Comparison of ENCODE assay signal across 8 cellular contexts in genomic region chr2:174337337-174338154, GRCh38. TPM values are rescaled to one million over a fixed set of nuclear protein-coding genes. Genes with fewer than 3 reads are reported as not detected.
DNase-seq lines count a peak whose midpoint lies in the region; ATAC-seq and FAIRE-seq lines count a peak whose summit lies in the region.

No MANE protein-coding gene starts in this region.

- H3K4me3 ChIP-seq in right cardiac atrium (ENCODE audit: low read length) (peak overlapping the region; percentile 5), subcutaneous abdominal adipose tissue (ENCODE audit: low read depth in 1 of 5, low read length in 5 of 5) (peak overlapping the region in 4 of 5 donors; percentile 42 to 67 (median 54))

- FAIRE-seq in GM19239 (lab: Jason Lieb, UNC), result no peak

- no peaks in the 10 kb centered on the region for H3K4me1 ChIP-seq in right cardiac atrium (ENCODE audit: control insufficient read depth, insufficient read depth, low read length)
- peaks cover 0 to 67% (median 62%) of the 10 kb centered on the region in 5 donors for H3K4me1 ChIP-seq in subcutaneous abdominal adipose tissue (ENCODE audit: control insufficient read depth in 5 of 5, insufficient read depth in 5 of 5, low read length in 5 of 5)

- DNase-seq in NCI-H748 (lab: John Stamatoyannopoulos, UW; ENCODE audit: unreplicated experiment) (peak; percentile 77), NCI-H748 treated with DMSO at 0.1 percent for 48 hours (lab: John Stamatoyannopoulos, UW) (no peak), right cardiac atrium (peak in 1 of 3 donors; percentile 37), NCI-H2107 (lab: John Stamatoyannopoulos, UW) (no peak), GM19239 (ENCODE audit: insufficient read length, low spot score) (no peak)
- peak; percentile 71 for DNase-seq in activated CD8-positive, alpha-beta memory T cell treated with anti-CD3 and anti-CD28 coated beads for 24 hours

- no peaks in the 10 kb centered on the region for H3K9me3 ChIP-seq in right cardiac atrium (ENCODE audit: control insufficient read depth, low read length)
- H3K9me3 ChIP-seq in subcutaneous abdominal adipose tissue (ENCODE audit: control insufficient read depth in 5 of 5, low read length in 5 of 5), result no peaks in the 10 kb centered on the region

- no peak overlapping the region for H3K27ac ChIP-seq in right cardiac atrium (ENCODE audit: low read length)
- no peak overlapping the region for H3K27ac ChIP-seq in subcutaneous abdominal adipose tissue (ENCODE audit: low read depth, low read length)

- intact Hi-C loops in right cardiac atrium (cut with DNase I), result no loop called here

- H3K27me3 ChIP-seq in right cardiac atrium (ENCODE audit: control insufficient read depth, insufficient read depth) (no peaks in the 10 kb centered on the region), subcutaneous abdominal adipose tissue (ENCODE audit: control insufficient read depth in 5 of 5, insufficient read depth in 4 of 5, low read length in 5 of 5) (peaks cover 49 to 88% (median 81%) of the 10 kb centered on the region in 5 donors)

- H3K36me3 ChIP-seq in subcutaneous abdominal adipose tissue (ENCODE audit: control insufficient read depth in 5 of 5, insufficient read depth in 5 of 5, low read length in 5 of 5), result no peaks in the 10 kb centered on the region

- peak overlapping the region in 2 of 5 donors; percentile 23 to 35 for H3K9ac ChIP-seq in subcutaneous abdominal adipose tissue (ENCODE audit: low read length in 5 of 5)

- 3% methylated on average over 74 of the region's 74 CpGs for WGBS in right cardiac atrium

- ATAC-seq in HG03066 (IDR thresholded peaks at IDR 0.05; ENCODE audit: low read depth, unreplicated experiment) (peak; percentile 17), right cardiac atrium (no peak)

RNA-seq across cellular contexts. Expression of gene SP9, which starts 2.8 kb away (rescaled TPM):
- total RNA-seq in right cardiac atrium, result not detected
- not detected for polyA plus RNA-seq in right cardiac atrium

RNA-seq across cellular contexts. Expression of gene SCRN3, which starts 58.0 kb away (rescaled TPM):
- 10 to 100 TPM; 30.5 to 35.6 (median 34.7) TPM for total RNA-seq in right cardiac atrium
- polyA plus RNA-seq in right cardiac atrium, result 16.8 TPM

Comparison
In these comparisons a context has a peak if more than half of its experiments do, and no peak if none do; other contexts are left out.
1. DNase-seq: peak in NCI-H748 (single experiment) and activated CD8-positive, alpha-beta memory T cell treated with anti-CD3 and anti-CD28 coated beads for 24 hours (single experiment); none in NCI-H748 treated with DMSO at 0.1 percent for 48 hours (single experiment), NCI-H2107 (single experiment) and GM19239 (single experiment).